ENCODE assay signal across 1 cellular context in genomic region chr10:131843089-131843595, GRCh38.
TF ChIP-seq lines count a peak whose summit lies in the region.

No MANE protein-coding gene starts in this region.

TF ChIP-seq in WTC11, 78 proteins besides CTCF, POLR2A, EP300 and RAD21 (continued from another document):
- TF ChIP-seq, protein P1, sequence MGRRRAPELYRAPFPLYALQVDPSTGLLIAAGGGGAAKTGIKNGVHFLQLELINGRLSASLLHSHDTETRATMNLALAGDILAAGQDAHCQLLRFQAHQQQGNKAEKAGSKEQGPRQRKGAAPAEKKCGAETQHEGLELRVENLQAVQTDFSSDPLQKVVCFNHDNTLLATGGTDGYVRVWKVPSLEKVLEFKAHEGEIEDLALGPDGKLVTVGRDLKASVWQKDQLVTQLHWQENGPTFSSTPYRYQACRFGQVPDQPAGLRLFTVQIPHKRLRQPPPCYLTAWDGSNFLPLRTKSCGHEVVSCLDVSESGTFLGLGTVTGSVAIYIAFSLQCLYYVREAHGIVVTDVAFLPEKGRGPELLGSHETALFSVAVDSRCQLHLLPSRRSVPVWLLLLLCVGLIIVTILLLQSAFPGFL (CRISPR knock-in tag; IDR thresholded peaks at IDR 0.05; ENCODE audit: borderline replicate concordance): no peak
- TF ChIP-seq NR1H2 (CRISPR knock-in tag; IDR thresholded peaks at IDR 0.05) (no peak), ZNF416 (CRISPR knock-in tag; IDR thresholded peaks at IDR 0.05) (no peak), E2F4 (CRISPR knock-in tag; IDR thresholded peaks at IDR 0.05; ENCODE audit: borderline replicate concordance, low read depth) (no peak), HMGXB4 (CRISPR knock-in tag; IDR thresholded peaks at IDR 0.05) (no peak)
- TF ChIP-seq, protein P2, sequence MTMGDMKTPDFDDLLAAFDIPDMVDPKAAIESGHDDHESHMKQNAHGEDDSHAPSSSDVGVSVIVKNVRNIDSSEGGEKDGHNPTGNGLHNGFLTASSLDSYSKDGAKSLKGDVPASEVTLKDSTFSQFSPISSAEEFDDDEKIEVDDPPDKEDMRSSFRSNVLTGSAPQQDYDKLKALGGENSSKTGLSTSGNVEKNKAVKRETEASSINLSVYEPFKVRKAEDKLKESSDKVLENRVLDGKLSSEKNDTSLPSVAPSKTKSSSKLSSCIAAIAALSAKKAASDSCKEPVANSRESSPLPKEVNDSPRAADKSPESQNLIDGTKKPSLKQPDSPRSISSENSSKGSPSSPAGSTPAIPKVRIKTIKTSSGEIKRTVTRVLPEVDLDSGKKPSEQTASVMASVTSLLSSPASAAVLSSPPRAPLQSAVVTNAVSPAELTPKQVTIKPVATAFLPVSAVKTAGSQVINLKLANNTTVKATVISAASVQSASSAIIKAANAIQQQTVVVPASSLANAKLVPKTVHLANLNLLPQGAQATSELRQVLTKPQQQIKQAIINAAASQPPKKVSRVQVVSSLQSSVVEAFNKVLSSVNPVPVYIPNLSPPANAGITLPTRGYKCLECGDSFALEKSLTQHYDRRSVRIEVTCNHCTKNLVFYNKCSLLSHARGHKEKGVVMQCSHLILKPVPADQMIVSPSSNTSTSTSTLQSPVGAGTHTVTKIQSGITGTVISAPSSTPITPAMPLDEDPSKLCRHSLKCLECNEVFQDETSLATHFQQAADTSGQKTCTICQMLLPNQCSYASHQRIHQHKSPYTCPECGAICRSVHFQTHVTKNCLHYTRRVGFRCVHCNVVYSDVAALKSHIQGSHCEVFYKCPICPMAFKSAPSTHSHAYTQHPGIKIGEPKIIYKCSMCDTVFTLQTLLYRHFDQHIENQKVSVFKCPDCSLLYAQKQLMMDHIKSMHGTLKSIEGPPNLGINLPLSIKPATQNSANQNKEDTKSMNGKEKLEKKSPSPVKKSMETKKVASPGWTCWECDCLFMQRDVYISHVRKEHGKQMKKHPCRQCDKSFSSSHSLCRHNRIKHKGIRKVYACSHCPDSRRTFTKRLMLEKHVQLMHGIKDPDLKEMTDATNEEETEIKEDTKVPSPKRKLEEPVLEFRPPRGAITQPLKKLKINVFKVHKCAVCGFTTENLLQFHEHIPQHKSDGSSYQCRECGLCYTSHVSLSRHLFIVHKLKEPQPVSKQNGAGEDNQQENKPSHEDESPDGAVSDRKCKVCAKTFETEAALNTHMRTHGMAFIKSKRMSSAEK (CRISPR knock-in tag; IDR thresholded peaks at IDR 0.05; ENCODE audit: borderline replicate concordance): no peak
TF ChIP-seq in WTC11: peak in this region for 0.
